ENCODE assay signal across 23 cellular contexts in genomic region chr17:42574463-42574862, GRCh38. TPM values are rescaled to one million over a fixed set of nuclear protein-coding genes. Genes with fewer than 3 reads are reported as not detected.
DNase-seq lines count a peak whose midpoint lies in the region; ATAC-seq and TF ChIP-seq lines count a peak whose summit lies in the region.
"Had no signal": no experiment of that assay in that cellular context is flagged by ENCODE, and none has a peak within 500 bp of the region (broad histone marks: within the 10 kb centered on the region; RNA-seq: fewer than 3 reads in every experiment).

No MANE protein-coding gene starts in this region.

- CTCF ChIA-PET in activated naive CD4-positive, alpha-beta T cell treated with anti-CD3 and anti-CD28 coated beads for 36 hours (lab: Charles Lee), result interaction anchor here (0.6 to 0.8 kb wide), 2 partner anchors 45 to 269 kb away, joined by 3 read pairs; no protein-coding TSS in a partner anchor

- no peak overlapping the region for H3K4me3 Mint-ChIP-seq in T-helper 2 cell treated with Interferon-gamma antibody and Interleukin-4, amounts not matched to agents 5 μg/mL and 100 μg/mL, for 36 hours
- H3K4me3 Mint-ChIP-seq in activated naive CD4-positive, alpha-beta T cell treated with anti-CD3 and anti-CD28 coated beads for 36 hours, result no peak overlapping the region
- H3K4me3 Mint-ChIP-seq in stimulated activated effector memory CD8-positive, alpha-beta T cell treated with anti-CD3 and anti-CD28 coated beads, Interleukin-12 subunit alpha, Interleukin-12 subunit beta, amount 100 ng/mL, for 72 hours, result no peak overlapping the region
- H3K4me3 Mint-ChIP-seq: CD4-positive, alpha-beta memory T cell had no signal

- TF ChIP-seq POLR2A in suprapubic skin (IDR thresholded peaks at IDR 0.05), result no peak

- peaks cover 63% of the 10 kb centered on the region for H3K36me3 Mint-ChIP-seq in T-helper 2 cell treated with Interferon-gamma antibody and Interleukin-4, amounts not matched to agents 5 μg/mL and 100 μg/mL, for 36 hours (ENCODE audit: low read depth)
- H3K36me3 Mint-ChIP-seq in activated naive CD4-positive, alpha-beta T cell treated with anti-CD3 and anti-CD28 coated beads for 36 hours (ENCODE audit: low read depth), result peaks cover 51% of the 10 kb centered on the region
- peaks cover 98% of the 10 kb centered on the region for H3K36me3 Mint-ChIP-seq in stimulated activated effector memory CD8-positive, alpha-beta T cell treated with anti-CD3 and anti-CD28 coated beads, Interleukin-12 subunit alpha, Interleukin-12 subunit beta, amount 100 ng/mL, for 72 hours

- H3K27me3 ChIP-seq in suprapubic skin, result no peaks in the 10 kb centered on the region
- H3K27me3 ChIP-seq: BE2C had no signal

- 82% methylated on average over 3 of the region's 3 CpGs for WGBS in suprapubic skin

- peaks cover 33% of the 10 kb centered on the region for H3K4me1 Mint-ChIP-seq in T-helper 2 cell treated with Interferon-gamma antibody and Interleukin-4, amounts not matched to agents 5 μg/mL and 100 μg/mL, for 36 hours (ENCODE audit: low read depth)
- H3K4me1 Mint-ChIP-seq in activated naive CD4-positive, alpha-beta T cell treated with anti-CD3 and anti-CD28 coated beads for 36 hours (ENCODE audit: low read depth), result peaks cover 51% of the 10 kb centered on the region
- peaks cover 54% of the 10 kb centered on the region for H3K4me1 Mint-ChIP-seq in stimulated activated effector memory CD8-positive, alpha-beta T cell treated with anti-CD3 and anti-CD28 coated beads, Interleukin-12 subunit alpha, Interleukin-12 subunit beta, amount 100 ng/mL, for 72 hours

- no peaks in the 10 kb centered on the region for H3K9me3 ChIP-seq in suprapubic skin
- H3K9me3 ChIP-seq: A549, BE2C had no signal

- DNase-seq in T-helper 2 cell treated with Interferon-gamma antibody and Interleukin-4, amounts not matched to agents 5 μg/mL and 100 μg/mL, for 36 hours (ENCODE audit: low spot score), result no peak
- DNase-seq in T-helper 2 cell (no peak), suprapubic skin (ENCODE audit: low spot score in 2 of 2) (no peak)
- no peak for DNase-seq in activated naive CD4-positive, alpha-beta T cell treated with anti-CD3 and anti-CD28 coated beads for 36 hours
- no peak for DNase-seq in activated naive CD4-positive, alpha-beta T cell treated with anti-CD3 and anti-CD28 coated beads, Interleukin-2, amount 50 U/mL, for 16 hours
- no peak for DNase-seq in stimulated activated effector memory CD8-positive, alpha-beta T cell treated with anti-CD3 and anti-CD28 coated beads, Interleukin-12 subunit alpha, Interleukin-12 subunit beta, amount 100 ng/mL, for 72 hours (ENCODE audit: low spot score in 2 of 2)
- DNase-seq: 8988T; ACHN; AML-193; BE2C; C1 segment of cervical spinal cord; Calu3; CD4-positive, alpha-beta memory T cell; COR-L47; DMS53; DMS79 treated with DMSO at 0.1 percent for 48 hours; GM23248; H7; HCEC 1CT had no signal

- TF ChIP-seq EP300 in suprapubic skin (IDR thresholded peaks at IDR 0.05), result no peak

- peaks cover 20% of the 10 kb centered on the region for H3K4me1 ChIP-seq in suprapubic skin
- H3K4me1 ChIP-seq: BE2C had no signal

- H3K9me3 Mint-ChIP-seq in T-helper 2 cell treated with Interferon-gamma antibody and Interleukin-4, amounts not matched to agents 5 μg/mL and 100 μg/mL, for 36 hours, result no peaks in the 10 kb centered on the region
- H3K9me3 Mint-ChIP-seq in activated naive CD4-positive, alpha-beta T cell treated with anti-CD3 and anti-CD28 coated beads for 36 hours, result no peaks in the 10 kb centered on the region
- no peaks in the 10 kb centered on the region for H3K9me3 Mint-ChIP-seq in stimulated activated effector memory CD8-positive, alpha-beta T cell treated with anti-CD3 and anti-CD28 coated beads, Interleukin-12 subunit alpha, Interleukin-12 subunit beta, amount 100 ng/mL, for 72 hours
- H3K9me3 Mint-ChIP-seq: CD4-positive, alpha-beta memory T cell had no signal

- H3K27me3 Mint-ChIP-seq in T-helper 2 cell treated with Interferon-gamma antibody and Interleukin-4, amounts not matched to agents 5 μg/mL and 100 μg/mL, for 36 hours (ENCODE audit: low read depth), result no peaks in the 10 kb centered on the region
- no peaks in the 10 kb centered on the region for H3K27me3 Mint-ChIP-seq in activated naive CD4-positive, alpha-beta T cell treated with anti-CD3 and anti-CD28 coated beads for 36 hours (ENCODE audit: low read depth)
- H3K27me3 Mint-ChIP-seq: CD4-positive, alpha-beta memory T cell had no signal

- peaks cover 59% of the 10 kb centered on the region for H3K36me3 ChIP-seq in suprapubic skin

- no peak overlapping the region for H3K27ac ChIP-seq in suprapubic skin
- H3K27ac ChIP-seq: A549, GM23248 had no signal

- H3K27ac Mint-ChIP-seq in T-helper 2 cell treated with Interferon-gamma antibody and Interleukin-4, amounts not matched to agents 5 μg/mL and 100 μg/mL, for 36 hours, result peak overlapping the region; percentile 42
- peak overlapping the region; percentile 54 for H3K27ac Mint-ChIP-seq in activated naive CD4-positive, alpha-beta T cell treated with anti-CD3 and anti-CD28 coated beads for 36 hours
- peak overlapping the region; percentile 76 for H3K27ac Mint-ChIP-seq in stimulated activated effector memory CD8-positive, alpha-beta T cell treated with anti-CD3 and anti-CD28 coated beads, Interleukin-12 subunit alpha, Interleukin-12 subunit beta, amount 100 ng/mL, for 72 hours

- H3K4me3 ChIP-seq in suprapubic skin, result no peak overlapping the region
- H3K4me3 ChIP-seq: A549, GM12878, GM23248 had no signal

- no peak for ATAC-seq in stimulated activated effector memory CD8-positive, alpha-beta T cell treated with anti-CD3 and anti-CD28 coated beads, Interleukin-12 subunit alpha, Interleukin-12 subunit beta, amount 100 ng/mL, for 72 hours
- no peak for ATAC-seq in SK-N-SH treated with all-trans-retinoic acid at 6 μM for 48 hours
- ATAC-seq: A549, GM12878 had no signal

- intact Hi-C loops in activated naive CD4-positive, alpha-beta T cell treated with anti-CD3 and anti-CD28 coated beads for 36 hours (cut with micrococcal nuclease), result no loop called here

- TF ChIP-seq CTCF in suprapubic skin (IDR thresholded peaks at IDR 0.05), result no peak

TF ChIP-seq in PFSK-1, 5 proteins besides CTCF, POLR2A, EP300 and RAD21:
- TF ChIP-seq TAF1 (IDR thresholded peaks at IDR 0.05; ENCODE audit: borderline replicate concordance, insufficient read depth, low read length) (no peak), POLR2AphosphoS5 (IDR thresholded peaks at IDR 0.05; ENCODE audit: low read depth, low read length) (0 out of 2 replicates have a peak, but pooled peaks have one; percentile 21), SIN3A (IDR thresholded peaks at IDR 0.05; ENCODE audit: borderline replicate concordance, insufficient read depth, low read length) (no peak)

TF ChIP-seq in SK-N-SH treated with all-trans-retinoic acid at 6 μM for 48 hours, 23 proteins besides CTCF, POLR2A, EP300 and RAD21 (continues in another document):
- TF ChIP-seq TCF4 (CRISPR knock-in tag; IDR thresholded peaks at IDR 0.05; ENCODE audit: borderline replicate concordance) (no peak), SNAI2 (CRISPR knock-in tag; IDR thresholded peaks at IDR 0.05) (no peak), ZNF8 (CRISPR knock-in tag; IDR thresholded peaks at IDR 0.05) (no peak), RARB (CRISPR knock-in tag; IDR thresholded peaks at IDR 0.05) (no peak), CSDC2 (CRISPR knock-in tag; IDR thresholded peaks at IDR 0.05) (no peak), ZNF565 (CRISPR knock-in tag; conservative IDR thresholded peaks at IDR 0.05; ENCODE audit: low read depth) (no peak), OSR1 (CRISPR knock-in tag; IDR thresholded peaks at IDR 0.05) (no peak), ZNF70 (CRISPR knock-in tag; IDR thresholded peaks at IDR 0.05) (no peak), ARNTL (CRISPR knock-in tag; IDR thresholded peaks at IDR 0.05; ENCODE audit: borderline replicate concordance, low read depth) (no peak), ZFP30 (CRISPR knock-in tag; IDR thresholded peaks at IDR 0.05) (no peak)
- TF ChIP-seq, protein P1, sequence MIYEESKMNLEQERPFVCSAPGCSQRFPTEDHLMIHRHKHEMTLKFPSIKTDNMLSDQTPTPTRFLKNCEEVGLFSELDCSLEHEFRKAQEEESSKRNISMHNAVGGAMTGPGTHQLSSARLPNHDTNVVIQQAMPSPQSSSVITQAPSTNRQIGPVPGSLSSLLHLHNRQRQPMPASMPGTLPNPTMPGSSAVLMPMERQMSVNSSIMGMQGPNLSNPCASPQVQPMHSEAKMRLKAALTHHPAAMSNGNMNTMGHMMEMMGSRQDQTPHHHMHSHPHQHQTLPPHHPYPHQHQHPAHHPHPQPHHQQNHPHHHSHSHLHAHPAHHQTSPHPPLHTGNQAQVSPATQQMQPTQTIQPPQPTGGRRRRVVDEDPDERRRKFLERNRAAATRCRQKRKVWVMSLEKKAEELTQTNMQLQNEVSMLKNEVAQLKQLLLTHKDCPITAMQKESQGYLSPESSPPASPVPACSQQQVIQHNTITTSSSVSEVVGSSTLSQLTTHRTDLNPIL (CRISPR knock-in tag; IDR thresholded peaks at IDR 0.05; ENCODE audit: low read depth), result no peak

RNA-seq across cellular contexts. Expression of gene PSMC3IP, which starts 3.1 kb away (rescaled TPM):
- total RNA-seq in activated naive CD4-positive, alpha-beta T cell treated with anti-CD3 and anti-CD28 coated beads for 36 hours, result 10 to 100 TPM; 38.6 to 42.2 TPM
- polyA plus RNA-seq in PFSK-1 (2012; ENCODE audit: insufficient read length, low read depth), result 26.1 TPM
- total RNA-seq in suprapubic skin, result 1 to 10 TPM; 2.3 to 4.0 (median 3.6) TPM

RNA-seq across cellular contexts. Expression of gene MLX, which starts 7.6 kb away (rescaled TPM):
- 10 to 100 TPM; 22.1 to 24.7 TPM for total RNA-seq in activated naive CD4-positive, alpha-beta T cell treated with anti-CD3 and anti-CD28 coated beads for 36 hours
- polyA plus RNA-seq in PFSK-1 (2012; ENCODE audit: insufficient read length, low read depth), result 117 TPM
- 10 to 100 TPM; 34.7 to 62.5 (median 44.3) TPM for total RNA-seq in suprapubic skin

RNA-seq across cellular contexts. Expression of gene COASY, which starts 12.5 kb away (rescaled TPM):
- total RNA-seq in activated naive CD4-positive, alpha-beta T cell treated with anti-CD3 and anti-CD28 coated beads for 36 hours, result 10 to 100 TPM; 93.3 to 93.6 TPM
- polyA plus RNA-seq in PFSK-1 (2012; ENCODE audit: insufficient read length, low read depth), result 178 TPM
- total RNA-seq in suprapubic skin, result 10 to 100 TPM; 41.1 to 54.0 (median 46.0) TPM

RNA-seq across cellular contexts. Expression of gene HSD17B1, which starts 21.7 kb away (rescaled TPM):
- under 1 TPM; 0.26 to 0.67 TPM for total RNA-seq in activated naive CD4-positive, alpha-beta T cell treated with anti-CD3 and anti-CD28 coated beads for 36 hours
- polyA plus RNA-seq in PFSK-1 (2012; ENCODE audit: insufficient read length, low read depth), result 13.9 TPM
- 1 to 10 TPM; 1.2 to 8.8 (median 3.2) TPM for total RNA-seq in suprapubic skin

RNA-seq across cellular contexts. Expression of gene RETREG3, which starts 34.7 kb away (rescaled TPM):
- total RNA-seq in activated naive CD4-positive, alpha-beta T cell treated with anti-CD3 and anti-CD28 coated beads for 36 hours, result 10 to 100 TPM; 28.6 to 33.5 TPM
- polyA plus RNA-seq in PFSK-1 (2012; ENCODE audit: insufficient read length, low read depth), result 24.3 TPM
- total RNA-seq in suprapubic skin, result 10 to 100 TPM; 87.9 to 97.0 (median 91.1) TPM

Comparison
In these comparisons a context has a peak if more than half of its experiments do, and no peak if none do; other contexts are left out.
1. RNA of gene PSMC3IP, which starts 3.1 kb away (total RNA-seq): 38.6 to 42.2 TPM in activated naive CD4-positive, alpha-beta T cell treated with anti-CD3 and anti-CD28 coated beads for 36 hours; 2.3 to 4.0 TPM in suprapubic skin; every median in the first group is over 4 times any median in the second.
2. Peak in every context shown above with its lines, with median percentiles within 50 percentile points of each other: H3K27ac Mint-ChIP-seq.